In the genomic region with DNA sequence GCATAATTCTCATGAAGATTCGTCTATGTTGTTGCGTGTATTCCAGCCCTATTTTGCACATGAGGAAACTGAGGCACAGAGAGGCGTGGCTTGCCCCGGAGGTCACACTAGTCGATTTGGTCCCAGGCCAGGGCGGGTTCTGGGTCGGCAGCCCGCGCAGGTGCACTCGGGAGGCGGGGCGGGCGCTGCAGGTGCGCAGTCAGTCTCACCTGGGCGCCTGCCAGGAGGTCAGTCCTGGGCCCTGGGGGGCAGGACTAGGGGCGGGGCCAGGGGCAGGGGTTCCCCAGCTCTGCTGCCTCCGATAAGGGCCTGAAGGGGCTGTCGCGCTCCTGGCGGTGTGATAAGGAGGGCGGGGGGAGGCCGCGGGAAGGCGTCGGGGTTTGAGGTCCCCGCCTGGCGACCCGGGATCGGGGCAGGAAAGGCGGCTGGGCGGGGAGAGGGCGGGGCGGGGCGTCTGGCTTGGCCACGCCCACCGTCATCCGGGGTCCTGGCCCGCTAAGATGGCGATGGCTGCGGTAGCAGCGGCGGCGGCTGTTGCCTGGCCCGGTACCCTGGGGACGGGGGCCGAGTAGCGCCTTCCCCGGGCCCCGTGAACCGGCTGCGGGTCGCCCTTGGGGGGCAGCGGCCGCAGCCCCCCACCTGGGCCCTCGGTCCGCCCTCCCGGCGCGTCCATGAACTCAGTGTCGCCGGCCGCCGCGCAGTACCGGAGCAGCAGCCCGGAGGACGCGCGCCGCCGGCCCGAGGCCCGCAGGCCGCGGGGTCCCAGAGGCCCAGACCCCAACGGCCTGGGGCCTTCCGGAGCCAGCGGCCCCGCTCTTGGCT, we compare ENCODE assay signal across 7 cellular contexts. TPM values are rescaled to one million over a fixed set of nuclear protein-coding genes. Genes with fewer than 3 reads are reported as not detected.
DNase-seq lines count a peak whose midpoint lies in the region; ATAC-seq and TF ChIP-seq lines count a peak whose summit lies in the region.

A gene (plus strand): TSS at position 485 of the 822 bp plus-strand sequence. CDS start 187 bp downstream, at position 672.

- H3K4me3 ChIP-seq in kidney epithelial cell (ENCODE audit: low read depth, low read length): peak within 1 kb of the TSS; percentile 87

- ATAC-seq in GM18498 (IDR thresholded peaks at IDR 0.05; ENCODE audit: unreplicated experiment): peak; percentile 73
- ATAC-seq in HG03039 (IDR thresholded peaks at IDR 0.05; ENCODE audit: unreplicated experiment): peak; percentile 62

- H3K36me3 ChIP-seq in kidney epithelial cell (ENCODE audit: control insufficient read depth, insufficient read depth, low read length): peaks cover 1% of the 10 kb centered on the region

- TF ChIP-seq CTCF in kidney epithelial cell (IDR thresholded peaks at IDR 0.05; ENCODE audit: insufficient read depth, low read length, poor library complexity, severe bottlenecking): no peak

- peak; percentile 75 for DNase-seq in NCI-H2227 (lab: John Stamatoyannopoulos, UW; ENCODE audit: unreplicated experiment)
- DNase-seq in activated CD4-positive, CD25-positive, alpha-beta regulatory T cell treated with anti-CD3 and anti-CD28 coated beads, Interleukin-2, amount 50 U/mL, for 72 hours: peak; percentile 82
- DNase-seq in cerebellar cortex (ENCODE audit: low spot score): peak; percentile 65
- no peak for DNase-seq in kidney epithelial cell (ENCODE audit: low read depth)
- peak; percentile 68 to 73 for DNase-seq in stimulated activated CD4-positive, alpha-beta T cell treated with anti-CD3 and anti-CD28 coated beads, Interleukin-15, amount 100 ng/mL, for 1 hour (ENCODE audit: low read depth in 1 of 2, low spot score in 1 of 2)

- H3K27me3 ChIP-seq in kidney epithelial cell (ENCODE audit: control insufficient read depth, insufficient read depth, low read length): peaks cover 2% of the 10 kb centered on the region

RNA-seq across cellular contexts. Expression of the gene that starts here (rescaled TPM):
- 38.5 and 47.1 TPM in 2 replicates for total RNA-seq in kidney epithelial cell
